21 cellular contexts compared by ENCODE assay signal in genomic region chr19:55071913-55072312, GRCh38. TPM values are rescaled to one million over a fixed set of nuclear protein-coding genes. Genes with fewer than 3 reads are reported as not detected.
DNase-seq lines count a peak whose midpoint lies in the region; ATAC-seq and TF ChIP-seq lines count a peak whose summit lies in the region.
"Had no signal": no experiment of that assay in that cellular context is flagged by ENCODE, and none has a peak within 500 bp of the region (broad histone marks: within the 10 kb centered on the region; RNA-seq: fewer than 3 reads in every experiment).

No MANE protein-coding gene starts in this region.

- no peak overlapping the region for H3K9ac ChIP-seq in SK-N-SH
- peak overlapping the region; percentile 54 for H3K9ac ChIP-seq in PC-3 (ENCODE audit: low read length)
- H3K9ac ChIP-seq: KMS-11 had no signal

- peaks cover 0 to 5% of the 10 kb centered on the region in 2 experiments; a peak in 1 of 4 replicates for H3K4me1 ChIP-seq in SK-N-SH (ENCODE audit: control insufficient read depth in 1 of 2, insufficient read depth in 2 of 2, low read depth in 1 of 2, low read length in 1 of 2)
- H3K4me1 ChIP-seq in PC-3 (ENCODE audit: insufficient read depth, low read length) = peaks cover 43% of the 10 kb centered on the region
- H3K4me1 ChIP-seq in esophagus (ENCODE audit: control insufficient read depth in 2 of 2, insufficient read depth in 2 of 2, low read length in 1 of 2) = peaks cover 0 to 6% of the 10 kb centered on the region in 2 donors
- no peaks in the 10 kb centered on the region for H3K4me1 ChIP-seq in osteoblast (ENCODE audit: insufficient read depth, low read length)

- TF ChIP-seq CTCF in SK-N-SH (IDR thresholded peaks at IDR 0.05) (no peak), PC-3 (conservative IDR thresholded peaks at IDR 0.05; ENCODE audit: low read depth, low read length) (no peak), osteoblast (IDR thresholded peaks at IDR 0.05; ENCODE audit: extremely low read depth, low read depth, low read length) (no peak)

- H3K4me2 ChIP-seq in SK-N-SH (0 out of 2 replicates have a peak overlapping the region, but pooled peaks have one; percentile 38), PC-3 (ENCODE audit: low read length) (peak overlapping the region; percentile 55), osteoblast (ENCODE audit: insufficient read depth, low read length) (no peak overlapping the region)

- H3K36me3 ChIP-seq in SK-N-SH (replicated peaks in 1 of 2; ENCODE audit: control insufficient read depth in 1 of 2, insufficient read depth in 2 of 2, low read length in 1 of 2) (no peaks in the 10 kb centered on the region), PC-3 (ENCODE audit: low read depth, low read length) (no peaks in the 10 kb centered on the region), esophagus (ENCODE audit: control insufficient read depth in 2 of 2, insufficient read depth in 2 of 2, low read length in 1 of 2) (no peaks in the 10 kb centered on the region), osteoblast (ENCODE audit: insufficient read depth, low read length) (no peaks in the 10 kb centered on the region)
- H3K36me3 ChIP-seq: MG63 had no signal

- 44% methylated on average over 8 of the region's 8 CpGs for WGBS in SK-N-SH (ENCODE audit: low lambda C conversion rate)
- 65 to 67% methylated on average over 8 of the region's 8 CpGs for WGBS in esophagus, 2 donors

- H3K9me3 ChIP-seq in SK-N-SH (no peaks in the 10 kb centered on the region), PC-3 (ENCODE audit: low read length) (no peaks in the 10 kb centered on the region), esophagus (ENCODE audit: control insufficient read depth in 2 of 2, insufficient read depth in 1 of 2, low read depth in 1 of 2, low read length in 1 of 2) (peaks cover 0 to 3% of the 10 kb centered on the region in 2 donors), osteoblast (ENCODE audit: low read depth, low read length) (peaks cover 3% of the 10 kb centered on the region)

- no TSS peak for BruUV-seq in PC-3 (replicated peaks; lab: Mats Ljungman, UMichigan)

- no peak for ATAC-seq in SK-N-SH treated with all-trans-retinoic acid at 6 μM for 48 hours
- no peak for ATAC-seq in PC-3
- no peak for ATAC-seq in GM18868 (IDR thresholded peaks at IDR 0.05; ENCODE audit: unreplicated experiment)
- ATAC-seq: Right ventricle myocardium inferior had no signal

- H3K4me3 ChIP-seq in SK-N-SH (ENCODE audit: low read depth in 2 of 2, low read length in 1 of 2) (no peak overlapping the region), PC-3 (ENCODE audit: low read length) (no peak overlapping the region), esophagus (ENCODE audit: low read depth in 1 of 2, low read length in 2 of 2) (no peak overlapping the region), osteoblast (ENCODE audit: insufficient read depth, low read length) (no peak overlapping the region)
- H3K4me3 ChIP-seq: MG63, SK-N-MC had no signal

- H3K27ac ChIP-seq in SK-N-SH (ENCODE audit: low read depth in 2 of 2, low read length in 1 of 2) (no peak overlapping the region; a peak in 1 of 4 replicates), PC-3 (ENCODE audit: low read length) (peak overlapping the region; percentile 96), esophagus (ENCODE audit: low read depth in 2 of 2, low read length in 1 of 2) (peak overlapping the region; percentile 75 to 83), osteoblast (ENCODE audit: low read depth, low read length) (no peak overlapping the region)
- H3K27ac ChIP-seq: 22Rv1, KMS-11, SK-N-MC had no signal

- no peaks in the 10 kb centered on the region for H3K79me2 ChIP-seq in SK-N-SH (ENCODE audit: insufficient read depth)
- H3K79me2 ChIP-seq in PC-3 (ENCODE audit: low read length) = peaks cover 7% of the 10 kb centered on the region; the same call in 1 of the 2 replicates
- no peaks in the 10 kb centered on the region for H3K79me2 ChIP-seq in osteoblast (ENCODE audit: insufficient read depth, low read length)

- no peak for DNase-seq in SK-N-SH
- no peak for DNase-seq in PC-3
- peak; percentile 39 for DNase-seq in osteoblast (ENCODE audit: insufficient read length, low spot score, missing footprints)
- DNase-seq in RPMI8226 = no peak
- DNase-seq in amniotic stem cell (lab: John Stamatoyannopoulos, UW) = no peak
- DNase-seq: C1 segment of cervical spinal cord; DMS 273 treated with DMSO at 0.1 percent for 48 hours; GOT3; HFFc6; MG63; NCI-H1105; NCI-H187; NCI-H69; NK-92 treated with Interleukin-12 subunit alpha and Interleukin-12 subunit beta, amount 100 ng/mL, for 24 hours had no signal

- no peak for TF ChIP-seq EP300 in SK-N-SH (IDR thresholded peaks at IDR 0.05; ENCODE audit: borderline replicate concordance in 1 of 2, low read depth in 1 of 2, low read length in 1 of 2)

- no peaks in the 10 kb centered on the region for H3K27me3 ChIP-seq in SK-N-SH (ENCODE audit: insufficient read depth)
- H3K27me3 ChIP-seq in PC-3 (ENCODE audit: low read length) = no peaks in the 10 kb centered on the region
- H3K27me3 ChIP-seq in esophagus (ENCODE audit: control insufficient read depth in 1 of 2, insufficient read depth in 2 of 2, low read length in 2 of 2) = no peaks in the 10 kb centered on the region
- H3K27me3 ChIP-seq in osteoblast (ENCODE audit: insufficient read depth, low read length) = peaks cover 24% of the 10 kb centered on the region

- no peak overlapping the region for H2AFZ ChIP-seq in SK-N-SH (ENCODE audit: low read depth)
- H2AFZ ChIP-seq in PC-3 (ENCODE audit: low read length) = no peak overlapping the region
- H2AFZ ChIP-seq in osteoblast (ENCODE audit: low read length) = no peak overlapping the region

- H3K9me2 ChIP-seq in SK-N-SH = no peaks in the 10 kb centered on the region
- H3K9me2 ChIP-seq in PC-3 (replicated peaks; ENCODE audit: low read length) = no peaks in the 10 kb centered on the region

- H3F3A ChIP-seq in SK-N-SH (replicated peaks; ENCODE audit: insufficient read depth) = peaks cover 3% of the 10 kb centered on the region
- peaks cover 9% of the 10 kb centered on the region for H3F3A ChIP-seq in PC-3 (ENCODE audit: low read length, unreplicated experiment)

- H4K20me1 ChIP-seq in SK-N-SH (ENCODE audit: insufficient read depth) (no peaks in the 10 kb centered on the region), PC-3 (ENCODE audit: low read length) (no peaks in the 10 kb centered on the region), osteoblast (ENCODE audit: insufficient read depth, low read length) (no peaks in the 10 kb centered on the region)

- intact Hi-C loops in PC-3 (cut with micrococcal nuclease) = loop anchor here (10.0 kb wide), 1 partner anchor 93 kb away; the partner anchor contains the start of gene DNAAF3

- no peak for TF ChIP-seq RAD21 in SK-N-SH (IDR thresholded peaks at IDR 0.05; ENCODE audit: low read length)

- CTCF ChIA-PET in SK-N-SH (lab: Yijun Ruan, JAX) = no interaction called here
- CTCF ChIA-PET in PC-3 (lab: Charles Lee) = no interaction called here

- POLR2A ChIA-PET in SK-N-SH (lab: Yijun Ruan, JAX) = no interaction called here
- POLR2A ChIA-PET in PC-3 (lab: Charles Lee; ENCODE audit: unreplicated experiment) = no interaction called here

TF ChIP-seq in SK-N-SH, 30 proteins besides CTCF, POLR2A, EP300 and RAD21 (continues in another document):
- TF ChIP-seq GATA2 (CRISPR knock-in tag; IDR thresholded peaks at IDR 0.05) = no peak
- no peak for TF ChIP-seq FOXJ3 (CRISPR knock-in tag; IDR thresholded peaks at IDR 0.05)
- no peak for TF ChIP-seq RXRA (IDR thresholded peaks at IDR 0.05; ENCODE audit: borderline replicate concordance, low read depth)
- no peak for TF ChIP-seq POLR2AphosphoS5 (IDR thresholded peaks at IDR 0.05; ENCODE audit: low read depth, low read length)
- no peak for TF ChIP-seq FOXM1 (IDR thresholded peaks at IDR 0.05; ENCODE audit: low read depth)
- no peak for TF ChIP-seq JUND (IDR thresholded peaks at IDR 0.05)
- no peak for TF ChIP-seq GABPA (IDR thresholded peaks at IDR 0.05; ENCODE audit: low read depth)
- TF ChIP-seq YY1 (IDR thresholded peaks at IDR 0.05; ENCODE audit: low read depth) = no peak
- TF ChIP-seq TEAD4 (IDR thresholded peaks at IDR 0.05; ENCODE audit: borderline replicate concordance, insufficient read depth) = no peak

TF ChIP-seq in SK-N-SH treated with all-trans-retinoic acid at 6 μM for 48 hours, 23 proteins besides CTCF, POLR2A, EP300 and RAD21 (continues in another document):
- TF ChIP-seq BACH2 (CRISPR knock-in tag; IDR thresholded peaks at IDR 0.05; ENCODE audit: borderline replicate concordance) = no peak

RNA-seq across cellular contexts. Expression of gene EPS8L1, which starts 3.8 kb away (rescaled TPM):
- polyA plus RNA-seq in SK-N-SH (2012; rRNA removed) (9.6 and 12.9 TPM in 2 replicates), esophagus (1,000 to 10,000 TPM in 1 of 2 donors, 100 to 1,000 TPM in 1; 578 to 1,427 TPM)
- polyA plus RNA-seq in SK-N-SH (2012; cell fraction: cytosol; rRNA removed) = 6.7 and 7.5 TPM in 2 replicates
- polyA plus RNA-seq in SK-N-SH (2012; cell fraction: nucleus; rRNA removed) = 32.4 and 60.9 TPM in 2 replicates
- total RNA-seq in PC-3 (2014; rRNA removed) (75.3 and 75.8 TPM in 2 replicates), osteoblast (0.29 and 1.1 TPM in 2 replicates)

RNA-seq across cellular contexts. Expression of gene RDH13, which starts 9.0 kb away (rescaled TPM):
- 8.9 and 9.6 TPM in 2 replicates for polyA plus RNA-seq in SK-N-SH (2012; rRNA removed)
- polyA plus RNA-seq in SK-N-SH (2012; cell fraction: cytosol; rRNA removed) = 3.9 and 5.9 TPM in 2 replicates
- 26.8 TPM in 2 replicates for polyA plus RNA-seq in SK-N-SH (2012; cell fraction: nucleus; rRNA removed)
- 80.4 and 85.7 TPM in 2 replicates for total RNA-seq in PC-3 (2014; rRNA removed)
- 10 to 100 TPM; 32.5 to 60.6 TPM for polyA plus RNA-seq in esophagus
- total RNA-seq in osteoblast = 9.7 and 12.7 TPM in 2 replicates

RNA-seq across cellular contexts. Expression of gene GP6, which starts 33.8 kb away (rescaled TPM):
- polyA plus RNA-seq in SK-N-SH (2012; rRNA removed) (0.12 and 0.24 TPM in 2 replicates), esophagus (1 to 10 TPM in 1 of 2 donors, under 1 TPM in 1; 0.45 to 1.6 TPM)
- polyA plus RNA-seq in SK-N-SH (2012; cell fraction: cytosol; rRNA removed) = 0.05 and 0.07 TPM in 2 replicates
- polyA plus RNA-seq in SK-N-SH (2012; cell fraction: nucleus; rRNA removed) = 0.55 and 1.4 TPM in 2 replicates
- total RNA-seq in PC-3 (2014; rRNA removed) (0.58 TPM in 1 of 2 replicates, not detected in the other), osteoblast (not detected in 2 replicates)
- total RNA-seq: HFFc6 had no signal

RNA-seq across cellular contexts. Expression of gene PPP1R12C, which starts 45.5 kb away (rescaled TPM):
- polyA plus RNA-seq in SK-N-SH (2012; rRNA removed) (83.9 and 87.3 TPM in 2 replicates), esophagus (100 to 1,000 TPM in 1 of 2 donors, 10 to 100 TPM in 1; 77.7 to 100 TPM)
- polyA plus RNA-seq in SK-N-SH (2012; cell fraction: cytosol; rRNA removed) = 20.3 and 29.1 TPM in 2 replicates
- 571 and 748 TPM in 2 replicates for polyA plus RNA-seq in SK-N-SH (2012; cell fraction: nucleus; rRNA removed)
- total RNA-seq in PC-3 (2014; rRNA removed) (136 and 180 TPM in 2 replicates), osteoblast (49.2 and 55.0 TPM in 2 replicates)

Comparison
In these comparisons a context has a peak if more than half of its experiments do, and no peak if none do; other contexts are left out.
1. H3K27ac ChIP-seq: peak in PC-3 (single experiment) and esophagus (2 of 2); none in SK-N-SH (0 of 2) and osteoblast (single experiment).
2. RNA of gene EPS8L1, which starts 3.8 kb away (total RNA-seq): 75.3 to 75.8 TPM in PC-3; 0.29 to 1.1 TPM in osteoblast; every median in the first group is over 10 times any median in the second.